ENCODE assay signal across 26 cellular contexts in the genomic region with DNA sequence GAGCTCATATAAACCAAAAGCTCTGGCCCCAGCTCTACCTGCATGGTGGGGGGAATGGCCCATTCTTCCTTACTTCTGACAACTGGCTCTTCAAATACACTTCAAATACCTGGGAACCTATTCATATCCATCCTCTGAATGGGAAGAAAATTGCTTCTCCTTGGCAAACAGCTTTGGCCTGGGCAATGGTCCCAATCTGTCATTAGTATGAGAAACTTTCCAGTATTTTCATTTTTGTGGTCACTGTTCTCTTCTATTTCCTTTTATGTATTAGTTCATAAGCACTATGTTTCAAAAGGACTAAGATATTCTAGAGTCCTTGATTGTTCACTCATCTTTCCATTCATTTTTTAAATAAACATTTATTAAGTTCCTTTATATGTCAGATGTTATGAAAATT. TPM values are rescaled to one million over a fixed set of nuclear protein-coding genes. Genes with fewer than 3 reads are reported as not detected.
DNase-seq lines count a peak whose midpoint lies in the region; TF ChIP-seq lines count a peak whose summit lies in the region.
"Had no signal": no experiment of that assay in that cellular context is flagged by ENCODE, and none has a peak within 500 bp of the region (broad histone marks: within the 10 kb centered on the region; RNA-seq: fewer than 3 reads in every experiment).

No MANE protein-coding gene starts in this region.

- in situ Hi-C loops in GM23248 (cut with MboI): no loop called here

- no peak overlapping the region for H3K9ac ChIP-seq in GM23248

- H2AFZ ChIP-seq in GM23248: no peak overlapping the region

- no peaks in the 10 kb centered on the region for H3K9me2 ChIP-seq in GM23248 (ENCODE audit: insufficient read depth)

- H3K79me2 ChIP-seq in GM23248 (ENCODE audit: insufficient read depth): no peaks in the 10 kb centered on the region

- H3K4me1 ChIP-seq in GM23248 (ENCODE audit: insufficient read depth) (no peaks in the 10 kb centered on the region), adrenal gland (replicated peaks in 1 of 2) (peaks cover 0 to 4% of the 10 kb centered on the region in 2 donors)
- H3K4me1 ChIP-seq: body of pancreas, right atrium auricular region had no signal

- H3K27ac ChIP-seq in GM23248 (no peak overlapping the region), adrenal gland (no peak overlapping the region)
- H3K27ac ChIP-seq: body of pancreas, C4-2B, epithelial cell of prostate, ovary, right atrium auricular region had no signal

- no peaks in the 10 kb centered on the region for H3K36me3 ChIP-seq in GM23248 (ENCODE audit: low read depth)
- H3K36me3 ChIP-seq in adrenal gland (replicated peaks in 1 of 2): no peaks in the 10 kb centered on the region
- H3K36me3 ChIP-seq in H7 (replicated peaks; ENCODE audit: control insufficient read depth, insufficient read depth, low read length): no peaks in the 10 kb centered on the region
- H3K36me3 ChIP-seq: ovary, right atrium auricular region had no signal

- DNase-seq in AG20443 (ENCODE audit: low spot score) (peak; percentile 11), GM23248 (peak; percentile 60), adrenal gland (peak in 5 of 7 donors; percentile 34 to 61 (median 48)), fibroblast of peridontal ligament (ENCODE audit: extremely low read depth) (peak; percentile 39), H7 (no peak), NK-92 (lab: John Stamatoyannopoulos, UW; ENCODE audit: unreplicated experiment) (no peak), germinal center (ENCODE audit: low spot score) (no peak), NCI-H1417 (lab: John Stamatoyannopoulos, UW) (no peak)
- DNase-seq: ACHN; activated B cell treated with CpG ODN at 0.5 μM for 24 hours; activated CD4-positive, alpha-beta T cell treated with anti-CD3 and anti-CD28 coated beads, Interleukin-2, amount 50 U/mL, for 48 hours; activated CD8-positive, alpha-beta memory T cell treated with anti-CD3 and anti-CD28 coated beads, Interleukin-2, amount 50 U/mL, for 4 hours; body of pancreas; effector CD4-positive, alpha-beta T cell; GDM1; midbrain; NCI-H1436 treated with DMSO at 0.1 percent for 48 hours; NCI-H510A treated with DMSO at 0.1 percent for 48 hours; ovary; stimulated activated CD4-positive, alpha-beta T cell treated with anti-CD3 and anti-CD28 coated beads, Interleukin-4, amount 100 ng/mL, for 4 hours; stimulated activated naive CD8-positive, alpha-beta T cell treated with anti-CD3 and anti-CD28 coated beads, Interleukin-15, Interleukin-2, amounts not matched to agents 100 U/mL and 50 U/mL, for 24 hours had no signal

- no peak overlapping the region for H3K4me2 ChIP-seq in GM23248 (ENCODE audit: unreplicated experiment)

- H3F3A ChIP-seq in GM23248 (ENCODE audit: insufficient read depth): no peaks in the 10 kb centered on the region

- H3K27me3 ChIP-seq in GM23248 (replicated peaks; ENCODE audit: insufficient read depth) (peaks cover 12% of the 10 kb centered on the region), adrenal gland (no peaks in the 10 kb centered on the region), H7 (ENCODE audit: control insufficient read depth, insufficient read depth, low read length) (no peaks in the 10 kb centered on the region)
- H3K27me3 ChIP-seq: body of pancreas, ovary, right atrium auricular region had no signal

- H4K20me1 ChIP-seq in GM23248 (ENCODE audit: insufficient read depth): no peaks in the 10 kb centered on the region

- no peak for TF ChIP-seq POLR2A in adrenal gland (IDR thresholded peaks at IDR 0.05)

- H3K9me3 ChIP-seq in GM23248 (ENCODE audit: low read depth) (no peaks in the 10 kb centered on the region), adrenal gland (replicated peaks in 1 of 3) (no peaks in the 10 kb centered on the region)
- H3K9me3 ChIP-seq: body of pancreas, ovary had no signal

- intact Hi-C loops in adrenal gland (cut with DNase I): no loop called here

- H3K4me3 ChIP-seq in GM23248 (no peak overlapping the region), adrenal gland (no peak overlapping the region), H7 (ENCODE audit: insufficient read depth, low read depth, low read length) (no peak overlapping the region)
- H3K4me3 ChIP-seq: body of pancreas, ovary, right atrium auricular region had no signal

- TF ChIP-seq CTCF in adrenal gland (IDR thresholded peaks at IDR 0.05): no peak

RNA-seq across cellular contexts. Expression of gene HSD3B2, which starts 5.2 kb away (rescaled TPM):
- not detected in 2 replicates for total RNA-seq in GM23248 (2014; rRNA removed; shearing (Covaris generic))
- polyA plus RNA-seq in GM23248 (2016; fragmentation: Nextera tagmentation; extraction: Ambion mirVana) (not detected in 2 replicates), adrenal gland (over 10,000 TPM in 1 of 3 donors, 100 to 1,000 TPM in 2; 141 to 14,693 (median 845) TPM)
- total RNA-seq in adrenal gland: 1,000 to 10,000 TPM; 1,375 to 5,962 (median 2,281) TPM
- total RNA-seq in H7 (2014; rRNA removed; shearing (Covaris generic)): 0.07 TPM in 2 replicates
- total RNA-seq: activated B cell treated with CpG ODN at 0.5 μM for 24 hours; activated T-helper 17 cell treated with anti-CD3 and anti-CD28 coated beads, Interleukin-2, amount 50 U/mL, for 72 hours; body of pancreas; natural killer cell treated with Interleukin-12 subunit alpha and Interleukin-12 subunit beta and Interleukin-15 and Interleukin-18, amount 100 ng/mL, for 72 hours; right atrium auricular region had no signal

RNA-seq across cellular contexts. Expression of gene HAO2, which starts 41.1 kb away (rescaled TPM):
- not detected in 2 replicates for total RNA-seq in GM23248 (2014; rRNA removed; shearing (Covaris generic))
- polyA plus RNA-seq in GM23248 (2016; fragmentation: Nextera tagmentation; extraction: Ambion mirVana): not detected in 2 replicates
- 1 to 10 TPM in 1 of 8 donors, under 1 TPM in 3, not detected in 4; 0.26 to 1.7 (median 0.78) TPM for total RNA-seq in adrenal gland
- polyA plus RNA-seq in adrenal gland: 1 to 10 TPM in 2 of 3 donors, under 1 TPM in 1; 0.80 to 4.8 (median 1.8) TPM
- total RNA-seq in H7 (2014; rRNA removed; shearing (Covaris generic)): 0.38 and 1.2 TPM in 2 replicates
- total RNA-seq: activated B cell treated with CpG ODN at 0.5 μM for 24 hours; activated T-helper 17 cell treated with anti-CD3 and anti-CD28 coated beads, Interleukin-2, amount 50 U/mL, for 72 hours; body of pancreas; natural killer cell treated with Interleukin-12 subunit alpha and Interleukin-12 subunit beta and Interleukin-15 and Interleukin-18, amount 100 ng/mL, for 72 hours; right atrium auricular region had no signal
- polyA plus RNA-seq: ovary had no signal

Comparison
In these comparisons a context has a peak if more than half of its experiments do, and no peak if none do; other contexts are left out.
1. DNase-seq: peak in AG20443 (single experiment), GM23248 (single experiment), adrenal gland (5 of 7) and fibroblast of peridontal ligament (single experiment); none in H7 (single experiment), NK-92 (single experiment), germinal center (single experiment) and NCI-H1417 (0 of 3).
2. RNA of gene HSD3B2, which starts 5.2 kb away (total RNA-seq): 1,375 to 5,962 TPM in adrenal gland; 0.07 TPM in H7 and not detected in GM23248; every median in the first group is over 1,000 times any median in the second.